In the genomic region with DNA sequence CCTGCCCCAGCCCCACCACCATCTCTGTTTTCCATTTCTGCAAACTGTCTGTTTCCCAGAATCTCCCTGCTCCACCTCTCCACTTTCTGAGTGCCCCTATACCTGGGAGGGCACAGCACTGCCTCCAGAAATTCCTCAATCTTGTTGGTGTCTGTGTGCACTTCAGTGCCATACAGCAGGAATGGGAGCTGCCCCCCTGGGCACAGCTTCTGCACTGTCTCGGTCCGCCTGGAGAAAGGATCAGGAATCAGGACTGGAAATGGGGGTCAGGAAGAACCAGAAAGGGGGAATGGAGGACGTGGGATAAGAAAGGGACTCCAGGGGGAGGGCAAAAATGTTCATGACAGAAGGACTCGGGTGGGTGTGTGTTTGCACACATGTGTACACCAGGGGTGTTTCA, we compare ENCODE assay signal across 10 cellular contexts. TPM values are rescaled to one million over a fixed set of nuclear protein-coding genes. Genes with fewer than 3 reads are reported as not detected.
DNase-seq lines count a peak whose midpoint lies in the region; ATAC-seq lines count a peak whose summit lies in the region.
"Had no signal": no experiment of that assay in that cellular context is flagged by ENCODE, and none has a peak within 500 bp of the region (broad histone marks: within the 10 kb centered on the region; RNA-seq: fewer than 3 reads in every experiment).

No MANE protein-coding gene starts in this region.

- no peaks in the 10 kb centered on the region for H3K9me3 Mint-ChIP-seq in activated CD4-positive, alpha-beta T cell treated with anti-CD3 and anti-CD28 coated beads for 36 hours (ENCODE audit: low read depth)
- H3K9me3 Mint-ChIP-seq in stimulated activated naive B cell treated with anti-CD40 and anti-IgM and Interleukin-4, amounts not matched to agents 10 μg/mL and 1 μg/mL and 100 μg/mL, for 72 hours, result no peaks in the 10 kb centered on the region

- peak overlapping the region; percentile 89 for H3K27ac Mint-ChIP-seq in activated CD4-positive, alpha-beta T cell treated with anti-CD3 and anti-CD28 coated beads for 36 hours
- H3K27ac Mint-ChIP-seq in stimulated activated naive B cell treated with anti-CD40 and anti-IgM and Interleukin-4, amounts not matched to agents 10 μg/mL and 1 μg/mL and 100 μg/mL, for 72 hours, result no peak overlapping the region

- no peak for DNase-seq in activated CD4-positive, alpha-beta T cell treated with anti-CD3 and anti-CD28 coated beads for 36 hours
- no peak for DNase-seq in activated CD4-positive, alpha-beta T cell treated with anti-CD3 and anti-CD28 coated beads for 4 hours
- DNase-seq in stimulated activated naive B cell treated with anti-CD40 and anti-IgM and Interleukin-4, amounts not matched to agents 10 μg/mL and 1 μg/mL and 100 μg/mL, for 72 hours, result no peak
- DNase-seq in sciatic nerve (ENCODE audit: low spot score), result no peak
- no peak for DNase-seq in DMS153 (lab: John Stamatoyannopoulos, UW)
- DNase-seq: adrenal gland, NCI-H446 treated with DMSO at 0.1 percent for 48 hours, ovary had no signal

- H3K27me3 Mint-ChIP-seq in activated CD4-positive, alpha-beta T cell treated with anti-CD3 and anti-CD28 coated beads for 36 hours, result no peaks in the 10 kb centered on the region
- H3K27me3 Mint-ChIP-seq in stimulated activated naive B cell treated with anti-CD40 and anti-IgM and Interleukin-4, amounts not matched to agents 10 μg/mL and 1 μg/mL and 100 μg/mL, for 72 hours, result no peaks in the 10 kb centered on the region

- H3K4me1 Mint-ChIP-seq in activated CD4-positive, alpha-beta T cell treated with anti-CD3 and anti-CD28 coated beads for 36 hours, result peaks cover 60% of the 10 kb centered on the region
- H3K4me1 Mint-ChIP-seq in stimulated activated naive B cell treated with anti-CD40 and anti-IgM and Interleukin-4, amounts not matched to agents 10 μg/mL and 1 μg/mL and 100 μg/mL, for 72 hours, result peaks cover 51 to 71% of the 10 kb centered on the region in 2 donors

- no peak overlapping the region for H3K4me3 ChIP-seq in endocrine pancreas (ENCODE audit: control insufficient read depth, insufficient read depth, low read length)

- H3K9ac ChIP-seq in endocrine pancreas (ENCODE audit: control insufficient read depth, insufficient read depth, low read length), result peak overlapping the region; percentile 87

- no peaks in the 10 kb centered on the region for H3K27me3 ChIP-seq in endocrine pancreas (ENCODE audit: control insufficient read depth, insufficient read depth, low read length)
- H3K27me3 ChIP-seq: adrenal gland, ovary had no signal

- ATAC-seq in activated CD4-positive, alpha-beta T cell treated with anti-CD3 and anti-CD28 coated beads for 36 hours, result no peak
- no peak for ATAC-seq in stimulated activated naive B cell treated with anti-CD40 and anti-IgM and Interleukin-4, amounts not matched to agents 10 μg/mL and 1 μg/mL and 100 μg/mL, for 72 hours (replicated peaks)
- no peak for ATAC-seq in sciatic nerve

- H3K36me3 ChIP-seq in endocrine pancreas (ENCODE audit: control insufficient read depth, insufficient read depth, low read length), result peaks cover 4% of the 10 kb centered on the region
- H3K36me3 ChIP-seq: ovary had no signal

- POLR2A ChIA-PET in activated CD4-positive, alpha-beta T cell treated with anti-CD3 and anti-CD28 coated beads for 36 hours (lab: Charles Lee), result interaction anchor here (0.6 kb wide), 1 partner anchor 29 kb away, joined by 3 read pairs; no protein-coding TSS in a partner anchor

- H3K4me3 Mint-ChIP-seq in activated CD4-positive, alpha-beta T cell treated with anti-CD3 and anti-CD28 coated beads for 36 hours, result peak overlapping the region; percentile 96
- H3K4me3 Mint-ChIP-seq in stimulated activated naive B cell treated with anti-CD40 and anti-IgM and Interleukin-4, amounts not matched to agents 10 μg/mL and 1 μg/mL and 100 μg/mL, for 72 hours, result peak overlapping the region; percentile 54 to 94

- H3K36me3 Mint-ChIP-seq in activated CD4-positive, alpha-beta T cell treated with anti-CD3 and anti-CD28 coated beads for 36 hours (ENCODE audit: low read depth), result peaks cover 49% of the 10 kb centered on the region
- H3K36me3 Mint-ChIP-seq in stimulated activated naive B cell treated with anti-CD40 and anti-IgM and Interleukin-4, amounts not matched to agents 10 μg/mL and 1 μg/mL and 100 μg/mL, for 72 hours, result peaks cover 33 to 54% of the 10 kb centered on the region in 2 donors

- H3K4me1 ChIP-seq in endocrine pancreas (ENCODE audit: control insufficient read depth, insufficient read depth, low read length), result peaks cover 4% of the 10 kb centered on the region

- H3K9me3 ChIP-seq in endocrine pancreas (ENCODE audit: control insufficient read depth, low read length), result no peaks in the 10 kb centered on the region
- H3K9me3 ChIP-seq: adrenal gland, HAP-1, ovary had no signal

- intact Hi-C loops in activated CD4-positive, alpha-beta T cell treated with anti-CD3 and anti-CD28 coated beads for 36 hours (cut with DNase I, micrococcal nuclease), result loop anchor here in 1 of 2 experiments (10.0 kb wide), 1 partner anchor 1471 kb away; a partner anchor contains a TSS
- intact Hi-C loops in sciatic nerve (cut with DNase I), result loop anchor here (10.0 kb wide), 1 partner anchor 161 kb away; a partner anchor contains a TSS

- CTCF ChIA-PET in activated CD4-positive, alpha-beta T cell treated with anti-CD3 and anti-CD28 coated beads for 36 hours (lab: Charles Lee), result interaction anchor here (0.5 kb wide), 1 partner anchor 111 kb away, joined by 4 read pairs; no protein-coding TSS in a partner anchor

RNA-seq across cellular contexts. Expression of a gene that starts 2.6 kb away (rescaled TPM):
- 100 to 1,000 TPM; 357 to 438 TPM for total RNA-seq in activated CD4-positive, alpha-beta T cell treated with anti-CD3 and anti-CD28 coated beads for 36 hours
- 239 TPM for total RNA-seq in sciatic nerve

RNA-seq across cellular contexts. Expression of a gene that starts 4.6 kb away (rescaled TPM):
- 1 to 10 TPM; 4.4 to 5.6 TPM for total RNA-seq in activated CD4-positive, alpha-beta T cell treated with anti-CD3 and anti-CD28 coated beads for 36 hours
- total RNA-seq in sciatic nerve, result 124 TPM

RNA-seq across cellular contexts. Expression of a gene that starts 6.1 kb away (rescaled TPM):
- 100 to 1,000 TPM in 1 of 2 experiments, 10 to 100 TPM in 1; 92.1 to 126 TPM for total RNA-seq in activated CD4-positive, alpha-beta T cell treated with anti-CD3 and anti-CD28 coated beads for 36 hours
- total RNA-seq in sciatic nerve, result 21.2 TPM

RNA-seq across cellular contexts. Expression of a gene that starts 10.6 kb away (rescaled TPM):
- not detected for total RNA-seq in activated CD4-positive, alpha-beta T cell treated with anti-CD3 and anti-CD28 coated beads for 36 hours
- total RNA-seq in sciatic nerve, result 0.62 TPM

RNA-seq across cellular contexts. Expression of a gene that starts 12.2 kb away (rescaled TPM):
- not detected for total RNA-seq in activated CD4-positive, alpha-beta T cell treated with anti-CD3 and anti-CD28 coated beads for 36 hours
- total RNA-seq in sciatic nerve, result 0.71 TPM
- total RNA-seq: adrenal gland had no signal

Comparison
In these comparisons a context has a peak if more than half of its experiments do, and no peak if none do; other contexts are left out.
1. RNA of a gene that starts 4.6 kb away (total RNA-seq): 124 TPM in sciatic nerve (single experiment); 4.4 to 5.6 TPM in activated CD4-positive, alpha-beta T cell treated with anti-CD3 and anti-CD28 coated beads for 36 hours; every median in the first group is over 10 times any median in the second.